In the genomic region with DNA sequence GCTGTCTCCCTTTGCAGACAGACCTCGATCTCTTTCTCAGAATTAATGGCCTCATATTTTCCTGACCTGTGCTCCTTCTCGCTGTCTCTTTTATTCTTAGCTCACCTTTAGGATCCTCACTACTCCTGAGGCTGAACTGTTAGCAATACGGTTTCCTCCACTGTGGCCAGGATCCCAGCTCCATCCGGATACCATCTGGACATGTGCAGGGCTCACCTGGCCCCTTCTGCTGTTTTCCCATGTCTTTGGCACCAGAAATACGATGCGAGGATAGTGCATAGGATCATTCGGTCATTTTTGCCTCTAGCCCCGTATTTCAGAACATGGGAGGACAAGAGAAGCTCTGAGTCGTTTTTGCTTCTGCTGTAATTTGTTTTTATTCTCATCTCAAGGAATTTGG, we compare ENCODE assay signal across 17 cellular contexts.
"Had no signal": no experiment of that assay in that cellular context is flagged by ENCODE, and none has a peak within 500 bp of the region (broad histone marks: within the 10 kb centered on the region; RNA-seq: fewer than 3 reads in every experiment).

No MANE protein-coding gene starts in this region.

- H3K27me3 ChIP-seq: cardiac muscle cell, sigmoid colon, upper lobe of left lung had no signal

- H3K9me3 ChIP-seq: prostate gland, sigmoid colon, upper lobe of left lung had no signal

- DNase-seq: activated B cell treated with CpG ODN at 0.5 μM for 24 hours; activated CD4-positive, alpha-beta T cell treated with anti-CD3 and anti-CD28 coated beads, Interleukin-2, amount 10 ng/mL, durations not matched to agents 24 days and 14 days; activated CD8-positive, alpha-beta memory T cell treated with anti-CD3 and anti-CD28 coated beads for 24 hours; activated naive CD4-positive, alpha-beta T cell treated with Interleukin-2 at 50 U/mL for 16 hours; effector memory CD8-positive, alpha-beta T cell; erythroblast; left cardiac atrium; naive thymus-derived CD8-positive, alpha-beta T cell; sigmoid colon; stimulated activated CD4-positive, alpha-beta T cell treated with anti-CD3 and anti-CD28 coated beads, Interleukin-12 subunit alpha, Interleukin-12 subunit beta, amount 100 ng/mL, for 4 hours; stimulated activated naive CD4-positive, alpha-beta T cell treated with Interleukin-2 at 50 U/mL for 16 hours; T-cell had no signal

- H3K36me3 ChIP-seq: cardiac muscle cell, prostate gland, sigmoid colon, upper lobe of left lung had no signal

- H3K4me3 ChIP-seq: cardiac muscle cell, coronary artery, lung, prostate gland, sigmoid colon, upper lobe of left lung had no signal

- H3K4me1 ChIP-seq: prostate gland had no signal
